7 cellular contexts compared by ENCODE assay signal in the genomic region with DNA sequence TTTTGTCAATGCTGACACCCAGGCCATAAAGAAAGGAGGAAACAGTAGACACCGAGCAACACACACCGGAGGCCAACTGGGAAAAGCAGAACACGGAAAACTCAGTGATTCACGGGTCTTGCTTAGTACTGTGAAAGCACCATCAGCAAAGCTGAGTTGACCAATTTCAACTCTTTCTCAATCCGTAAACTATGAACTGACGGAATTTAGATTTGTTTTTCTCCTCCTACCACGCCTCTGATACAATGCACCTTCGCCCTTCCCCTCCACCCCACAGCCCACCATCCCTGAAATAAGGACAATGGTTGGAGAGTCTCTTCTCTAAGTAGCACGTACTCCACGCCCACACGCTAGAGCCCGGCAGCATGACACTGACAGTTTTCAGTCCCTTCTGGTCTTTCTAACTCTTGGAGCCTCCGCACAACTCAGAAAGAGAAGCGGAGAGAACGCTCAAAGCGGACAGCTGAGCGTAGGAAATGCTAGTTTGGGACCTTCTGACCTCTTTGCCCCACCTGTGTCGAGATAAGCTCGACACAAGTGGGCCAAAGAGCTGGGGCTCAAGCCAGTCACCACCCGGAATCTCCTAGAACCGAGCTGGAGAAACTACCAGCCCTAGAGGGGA.
DNase-seq lines count a peak whose midpoint lies in the region; ATAC-seq and TF ChIP-seq lines count a peak whose summit lies in the region.

No MANE protein-coding gene starts in this region.

- H3K4me1 Mint-ChIP-seq in central memory CD8-positive, alpha-beta T cell = peaks cover 25% of the 10 kb centered on the region

- no peaks in the 10 kb centered on the region for H3K27me3 ChIP-seq in layer of hippocampus (ENCODE audit: control insufficient read depth, insufficient read depth, low read length)

- peak; percentile 84 for DNase-seq in NB4 (ENCODE audit: low read depth)
- peak; percentile 65 for DNase-seq in UCSD-AML1 (lab: John Stamatoyannopoulos, UW; ENCODE audit: unreplicated experiment)
- peak in 1 of 2 donors; percentile 17 for DNase-seq in central memory CD8-positive, alpha-beta T cell (ENCODE audit: low spot score in 2 of 2)
- DNase-seq in stimulated activated CD4-positive, alpha-beta T cell treated with anti-CD3 and anti-CD28 coated beads, Interleukin-2, amount 100 ng/mL, for 24 hours = peak; percentile 64 to 67

- TF ChIP-seq CTCF in NB4 (IDR thresholded peaks at IDR 0.05; ENCODE audit: low read depth, low read length) = no peak

- H3K4me3 Mint-ChIP-seq in central memory CD8-positive, alpha-beta T cell = peak overlapping the region; percentile 90

- no peaks in the 10 kb centered on the region for H3K27me3 Mint-ChIP-seq in central memory CD8-positive, alpha-beta T cell

- H3K9me3 Mint-ChIP-seq in central memory CD8-positive, alpha-beta T cell = no peaks in the 10 kb centered on the region

- H3K4me3 ChIP-seq in NB4 (ENCODE audit: low read depth, low read length) = peak overlapping the region; percentile 90

- peak; percentile 55 for ATAC-seq in GM18502 (IDR thresholded peaks at IDR 0.05; ENCODE audit: poor library complexity, unreplicated experiment)
- ATAC-seq in HG02678 (IDR thresholded peaks at IDR 0.05; ENCODE audit: unreplicated experiment) = peak; percentile 46
- ATAC-seq in central memory CD8-positive, alpha-beta T cell (replicated peaks; ENCODE audit: extremely low read depth, poor library complexity, severe bottlenecking) = peak; percentile 38

- H3K27ac ChIP-seq in layer of hippocampus (ENCODE audit: low read depth, low read length) = peak overlapping the region; percentile 54

- peak overlapping the region; percentile 97 for H3K27ac Mint-ChIP-seq in central memory CD8-positive, alpha-beta T cell (ENCODE audit: low read depth)

- H3K36me3 Mint-ChIP-seq in central memory CD8-positive, alpha-beta T cell (ENCODE audit: insufficient read depth) = peaks cover 10% of the 10 kb centered on the region

- no peak for TF ChIP-seq POLR2A in NB4 (IDR thresholded peaks at IDR 0.05; ENCODE audit: extremely low read depth, insufficient read length)
